Comparison of ENCODE assay signal across 9 cellular contexts in the genomic region with DNA sequence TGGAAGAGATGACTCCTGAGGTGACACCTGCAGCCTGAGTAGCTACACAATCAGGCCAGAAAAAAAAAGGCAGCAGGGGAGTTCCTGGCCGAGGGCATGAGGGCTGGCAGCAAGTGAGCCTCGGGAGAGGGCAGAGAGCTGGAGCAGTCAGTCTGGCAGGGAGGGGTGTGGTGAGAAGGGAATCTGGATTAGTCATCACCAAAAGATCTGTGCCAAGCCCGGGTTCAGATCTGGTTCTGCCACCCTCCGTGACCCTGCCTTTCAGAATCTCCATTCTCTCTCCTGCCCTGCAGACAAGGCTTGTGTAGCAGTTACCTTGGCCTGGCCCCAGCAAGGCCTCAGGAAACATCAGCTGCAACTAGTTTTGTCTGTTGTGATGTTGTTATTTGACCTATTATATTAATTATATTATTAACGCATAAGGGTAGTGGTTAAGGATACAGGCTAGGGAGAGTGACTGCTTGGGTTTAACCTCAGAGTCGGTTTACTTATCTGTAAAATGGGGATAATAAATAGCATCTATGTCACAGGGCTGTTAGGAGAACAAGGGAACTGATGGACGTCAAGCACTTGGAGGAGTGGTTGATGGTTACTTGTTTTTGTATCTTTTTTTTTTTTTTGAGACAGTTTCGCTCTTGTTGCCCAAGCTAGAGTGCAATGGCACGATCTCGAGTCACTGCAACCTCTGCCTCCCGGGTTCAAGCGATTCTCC. TPM values are rescaled to one million over a fixed set of nuclear protein-coding genes. Genes with fewer than 3 reads are reported as not detected.
DNase-seq lines count a peak whose midpoint lies in the region; ATAC-seq and TF ChIP-seq lines count a peak whose summit lies in the region.
"Had no signal": no experiment of that assay in that cellular context is flagged by ENCODE, and none has a peak within 500 bp of the region (broad histone marks: within the 10 kb centered on the region; RNA-seq: fewer than 3 reads in every experiment).

No MANE protein-coding gene starts in this region.

- ATAC-seq in memory B cell (ENCODE audit: low read depth) (no peak), HG02885 (IDR thresholded peaks at IDR 0.05; ENCODE audit: poor library complexity, unreplicated experiment) (no peak)
- ATAC-seq in activated CD8-positive, alpha-beta T cell treated with anti-CD3 and anti-CD28 coated beads for 36 hours, result no peak

- H3K36me3 Mint-ChIP-seq in MCF 10A (ENCODE audit: insufficient read depth, unreplicated experiment) (peaks cover 14% of the 10 kb centered on the region), memory B cell (peaks cover 7% of the 10 kb centered on the region)
- H3K36me3 Mint-ChIP-seq in activated CD8-positive, alpha-beta T cell treated with anti-CD3 and anti-CD28 coated beads for 36 hours (ENCODE audit: low read depth), result peaks cover 10% of the 10 kb centered on the region

- H3K27ac Mint-ChIP-seq in MCF 10A (ENCODE audit: low read depth, unreplicated experiment) (peak overlapping the region; percentile 87), memory B cell (peak overlapping the region; percentile 66)
- H3K27ac Mint-ChIP-seq in activated CD8-positive, alpha-beta T cell treated with anti-CD3 and anti-CD28 coated beads for 36 hours, result no peak overlapping the region
- H3K27ac Mint-ChIP-seq: activated naive CD8-positive, alpha-beta T cell had no signal

- no peak for TF ChIP-seq CTCF in MCF 10A (IDR thresholded peaks at IDR 0.05; ENCODE audit: unreplicated experiment)
- TF ChIP-seq CTCF in activated CD8-positive, alpha-beta T cell treated with anti-CD3 and anti-CD28 coated beads for 36 hours (IDR thresholded peaks at IDR 0.05), result no peak

- H3K9me3 Mint-ChIP-seq in MCF 10A (ENCODE audit: unreplicated experiment) (no peaks in the 10 kb centered on the region), memory B cell (peaks cover 4% of the 10 kb centered on the region)
- H3K9me3 Mint-ChIP-seq in activated CD8-positive, alpha-beta T cell treated with anti-CD3 and anti-CD28 coated beads for 36 hours, result no peaks in the 10 kb centered on the region

- H3K4me1 Mint-ChIP-seq in MCF 10A (ENCODE audit: insufficient read depth, unreplicated experiment) (peaks cover 36% of the 10 kb centered on the region), memory B cell (peaks cover 11% of the 10 kb centered on the region)
- H3K4me1 Mint-ChIP-seq in activated CD8-positive, alpha-beta T cell treated with anti-CD3 and anti-CD28 coated beads for 36 hours (ENCODE audit: low read depth), result peaks cover 29% of the 10 kb centered on the region

- DNase-seq in D341Med (ENCODE audit: low spot score) (peak; percentile 46), NCI-H1092 (lab: John Stamatoyannopoulos, UW) (peak; percentile 22), MCF 10A (ENCODE audit: unreplicated experiment) (peak; percentile 98), memory B cell (ENCODE audit: low spot score in 2 of 2) (no peak), occipital lobe (lab: John Stamatoyannopoulos, UW) (no peak)
- no peak for DNase-seq in activated CD8-positive, alpha-beta T cell treated with anti-CD3 and anti-CD28 coated beads for 36 hours
- no peak for DNase-seq in NK-92 treated with Interleukin-12 subunit alpha and Interleukin-12 subunit beta, amount 100 ng/mL, for 24 hours (lab: John Stamatoyannopoulos, UW)

- H3K27me3 Mint-ChIP-seq in MCF 10A (ENCODE audit: insufficient read depth, unreplicated experiment) (no peaks in the 10 kb centered on the region), memory B cell (no peaks in the 10 kb centered on the region)
- H3K27me3 Mint-ChIP-seq in activated CD8-positive, alpha-beta T cell treated with anti-CD3 and anti-CD28 coated beads for 36 hours, result peaks cover 1% of the 10 kb centered on the region
- H3K27me3 Mint-ChIP-seq: activated naive CD8-positive, alpha-beta T cell had no signal

- no TSS peak for BruUV-seq in MCF 10A (replicated peaks; lab: Mats Ljungman, UMichigan)

- intact Hi-C loops in MCF 10A (cut with micrococcal nuclease), result loop anchor here (2.0 kb wide), 1 partner anchor 22 kb away; a partner anchor contains a TSS
- intact Hi-C loops in activated CD8-positive, alpha-beta T cell treated with anti-CD3 and anti-CD28 coated beads for 36 hours (cut with micrococcal nuclease), result no loop called here

- POLR2A ChIA-PET in MCF 10A (lab: Yijun Ruan, JAX), result interaction anchor here (0.6 to 3.1 kb wide), 11 partner anchors 9 to 713 kb away, joined by 3 to 44 read pairs (median 9); a partner anchor contains a TSS
- POLR2A ChIA-PET in activated CD8-positive, alpha-beta T cell treated with anti-CD3 and anti-CD28 coated beads for 36 hours (lab: Charles Lee), result interaction anchor here (0.6 to 2.5 kb wide), 2 partner anchors 9 to 12 kb away, joined by 3 to 11 read pairs; no protein-coding TSS in a partner anchor

- H3K4me3 Mint-ChIP-seq in MCF 10A (ENCODE audit: unreplicated experiment), result peak overlapping the region; percentile 54
- H3K4me3 Mint-ChIP-seq in memory B cell, result peak overlapping the region; percentile 47
- no peak overlapping the region for H3K4me3 Mint-ChIP-seq in activated CD8-positive, alpha-beta T cell treated with anti-CD3 and anti-CD28 coated beads for 36 hours
- H3K4me3 Mint-ChIP-seq: activated naive CD8-positive, alpha-beta T cell had no signal

- CTCF ChIA-PET in MCF 10A (lab: Yijun Ruan, JAX), result interaction anchor here (0.8 to 2.7 kb wide), 6 partner anchors 10 to 37 kb away, joined by 3 to 27 read pairs (median 3); no protein-coding TSS in a partner anchor
- CTCF ChIA-PET in activated CD8-positive, alpha-beta T cell treated with anti-CD3 and anti-CD28 coated beads for 36 hours (lab: Charles Lee), result interaction anchor here (4.8 kb wide), 1 partner anchor 9 kb away, joined by 40 read pairs; no protein-coding TSS in a partner anchor

RNA-seq across cellular contexts. Expression of a gene that starts 2.7 kb away (rescaled TPM):
- total RNA-seq in MCF 10A (2022) (666 and 788 TPM in 2 replicates), occipital lobe (103 TPM)
- total RNA-seq in activated CD8-positive, alpha-beta T cell treated with anti-CD3 and anti-CD28 coated beads for 36 hours, result 100 to 1,000 TPM; 250 to 275 TPM

RNA-seq across cellular contexts. Expression of a gene that starts 15.1 kb away (rescaled TPM):
- not detected in 2 replicates for total RNA-seq in MCF 10A (2022)
- total RNA-seq in occipital lobe, result 3.9 TPM
- total RNA-seq in activated CD8-positive, alpha-beta T cell treated with anti-CD3 and anti-CD28 coated beads for 36 hours, result not detected

RNA-seq across cellular contexts. Expression of a gene that starts 21.9 kb away (rescaled TPM):
- total RNA-seq in MCF 10A (2022) (101 and 122 TPM in 2 replicates), occipital lobe (373 TPM)
- 10 to 100 TPM; 74.9 to 81.7 TPM for total RNA-seq in activated CD8-positive, alpha-beta T cell treated with anti-CD3 and anti-CD28 coated beads for 36 hours

RNA-seq across cellular contexts. Expression of a gene that starts 22.5 kb away (rescaled TPM):
- total RNA-seq in MCF 10A (2022), result 112 and 126 TPM in 2 replicates
- total RNA-seq in occipital lobe, result 64.7 TPM
- 10 to 100 TPM; 68.4 to 76.5 TPM for total RNA-seq in activated CD8-positive, alpha-beta T cell treated with anti-CD3 and anti-CD28 coated beads for 36 hours

RNA-seq across cellular contexts. Expression of a gene that starts 26.2 kb away (rescaled TPM):
- total RNA-seq in MCF 10A (2022) (not detected in 2 replicates), occipital lobe (not detected)
- total RNA-seq in activated CD8-positive, alpha-beta T cell treated with anti-CD3 and anti-CD28 coated beads for 36 hours, result not detected

Comparison
In these comparisons a context has a peak if more than half of its experiments do, and no peak if none do; other contexts are left out.
1. DNase-seq: peak in D341Med (single experiment), NCI-H1092 (single experiment) and MCF 10A (single experiment); none in memory B cell (0 of 2), occipital lobe (single experiment), activated CD8-positive, alpha-beta T cell treated with anti-CD3 and anti-CD28 coated beads for 36 hours (single experiment) and NK-92 treated with Interleukin-12 subunit alpha and Interleukin-12 subunit beta, amount 100 ng/mL, for 24 hours (single experiment).